26 cellular contexts compared by ENCODE assay signal in genomic region chr15:70342554-70343548, GRCh38.
A peak's percentile ranks its signal among the peaks of the same experiment; 100 is the strongest.
DNase-seq lines count a peak whose midpoint lies in the region; ATAC-seq and TF ChIP-seq lines count a peak whose summit lies in the region.
"Had no signal": no experiment of that assay in that cellular context is flagged by ENCODE, and none has a peak within 500 bp of the region (broad histone marks: within the 10 kb centered on the region; RNA-seq: fewer than 3 reads in every experiment).

No MANE protein-coding gene starts in this region.

- peaks cover 1% of the 10 kb centered on the region for H3K4me1 Mint-ChIP-seq in osteocyte (ENCODE audit: unreplicated experiment)
- H3K4me1 Mint-ChIP-seq: activated naive CD8-positive, alpha-beta T cell treated with anti-CD3 and anti-CD28 coated beads for 36 hours; T-helper 17 cell had no signal

- TF ChIP-seq CTCF in coronary artery (IDR thresholded peaks at IDR 0.05) (no peak), osteocyte (IDR thresholded peaks at IDR 0.05) (no peak)

- no peaks in the 10 kb centered on the region for H3K9me3 ChIP-seq in MG63
- H3K9me3 ChIP-seq: ascending aorta, esophagus muscularis mucosa, HAP-1, heart right ventricle, transverse colon had no signal

- no peak overlapping the region for H3K4me3 Mint-ChIP-seq in osteocyte (ENCODE audit: unreplicated experiment)
- H3K4me3 Mint-ChIP-seq: activated CD4-positive, alpha-beta memory T cell treated with anti-CD3 and anti-CD28 coated beads for 36 hours; activated naive CD8-positive, alpha-beta T cell treated with anti-CD3 and anti-CD28 coated beads for 36 hours; natural killer cell treated with Interleukin-12 subunit alpha and Interleukin-12 subunit beta and Interleukin-15 and Interleukin-18, amount 100 ng/mL, for 72 hours; T-helper 17 cell had no signal

- H3K4me3 ChIP-seq in coronary artery = no peak overlapping the region
- H3K4me3 ChIP-seq in MG63 = no peak overlapping the region
- H3K4me3 ChIP-seq: ascending aorta, cardiac muscle cell, esophagus muscularis mucosa, HAP-1, heart right ventricle, smooth muscle cell, transverse colon had no signal

- H3K9me3 Mint-ChIP-seq in osteocyte (ENCODE audit: unreplicated experiment) = no peaks in the 10 kb centered on the region
- H3K9me3 Mint-ChIP-seq: activated CD4-positive, alpha-beta memory T cell treated with anti-CD3 and anti-CD28 coated beads for 36 hours; activated naive CD8-positive, alpha-beta T cell treated with anti-CD3 and anti-CD28 coated beads for 36 hours; natural killer cell treated with Interleukin-12 subunit alpha and Interleukin-12 subunit beta and Interleukin-15 and Interleukin-18, amount 100 ng/mL, for 72 hours had no signal

- no peaks in the 10 kb centered on the region for H3K27me3 ChIP-seq in MG63
- H3K27me3 ChIP-seq: ascending aorta, esophagus muscularis mucosa, transverse colon had no signal

- no peak overlapping the region for H3K27ac ChIP-seq in coronary artery
- H3K27ac ChIP-seq: ascending aorta, C4-2B, cardiac muscle cell, esophagus muscularis mucosa, heart right ventricle, transverse colon had no signal

- no peaks in the 10 kb centered on the region for H3K36me3 ChIP-seq in MG63
- H3K36me3 ChIP-seq: ascending aorta, cardiac muscle cell, esophagus muscularis mucosa, HAP-1, heart right ventricle, transverse colon had no signal

- H3K27me3 Mint-ChIP-seq in osteocyte (ENCODE audit: unreplicated experiment) = peaks cover 45% of the 10 kb centered on the region
- H3K27me3 Mint-ChIP-seq: activated CD4-positive, alpha-beta memory T cell treated with anti-CD3 and anti-CD28 coated beads for 36 hours; activated naive CD8-positive, alpha-beta T cell treated with anti-CD3 and anti-CD28 coated beads for 36 hours; T-helper 17 cell had no signal

- H3K36me3 Mint-ChIP-seq in osteocyte (ENCODE audit: unreplicated experiment) = no peaks in the 10 kb centered on the region
- H3K36me3 Mint-ChIP-seq: activated CD4-positive, alpha-beta memory T cell treated with anti-CD3 and anti-CD28 coated beads for 36 hours; activated naive CD8-positive, alpha-beta T cell treated with anti-CD3 and anti-CD28 coated beads for 36 hours; natural killer cell treated with Interleukin-12 subunit alpha and Interleukin-12 subunit beta and Interleukin-15 and Interleukin-18, amount 100 ng/mL, for 72 hours had no signal

- peak; percentile 25 for DNase-seq in COLO668 (lab: John Stamatoyannopoulos, UW; ENCODE audit: unreplicated experiment)
- DNase-seq in NCI-H146 (lab: John Stamatoyannopoulos, UW) = peak; percentile 17
- DNase-seq in coronary artery (ENCODE audit: low spot score) = peak; percentile 66
- peak; percentile 68 for DNase-seq in osteocyte (ENCODE audit: extremely low spot score, unreplicated experiment)
- DNase-seq in A172 (ENCODE audit: low spot score) = no peak
- no peak for DNase-seq in MG63
- DNase-seq: activated CD4-positive, alpha-beta memory T cell treated with anti-CD3 and anti-CD28 coated beads for 36 hours; activated CD4-positive, CD25-positive, alpha-beta regulatory T cell treated with anti-CD3 and anti-CD28 coated beads, Interleukin-2, amount 50 U/mL, for 72 hours; activated effector memory CD4-positive, alpha-beta T cell treated with anti-CD3 and anti-CD28 coated beads, Interleukin-2, amount 50 U/mL, for 16 hours; activated naive CD8-positive, alpha-beta T cell treated with anti-CD3 and anti-CD28 coated beads for 36 hours; Calu3; foreskin melanocyte; heart right ventricle; KG1; NCI-H1694; stimulated activated CD4-positive, alpha-beta T cell treated with anti-CD3 and anti-CD28 coated beads, Interleukin-1b, Interleukin-23, amount 100 ng/mL, for 48 hours; T-helper 17 cell; transverse colon had no signal

- ATAC-seq in HG02884 (IDR thresholded peaks at IDR 0.05; ENCODE audit: unreplicated experiment) = no peak
- ATAC-seq: heart right ventricle; natural killer cell treated with Interleukin-12 subunit alpha and Interleukin-12 subunit beta and Interleukin-15 and Interleukin-18, amount 100 ng/mL, for 72 hours; T-helper 17 cell had no signal

- no peak overlapping the region for H3K27ac Mint-ChIP-seq in osteocyte (ENCODE audit: unreplicated experiment)
- H3K27ac Mint-ChIP-seq: activated CD4-positive, alpha-beta memory T cell treated with anti-CD3 and anti-CD28 coated beads for 36 hours; activated naive CD8-positive, alpha-beta T cell treated with anti-CD3 and anti-CD28 coated beads for 36 hours; natural killer cell treated with Interleukin-12 subunit alpha and Interleukin-12 subunit beta and Interleukin-15 and Interleukin-18, amount 100 ng/mL, for 72 hours; T-helper 17 cell had no signal

Comparison
In these comparisons a context has a peak if more than half of its experiments do, and no peak if none do; other contexts are left out.
1. DNase-seq: peak in COLO668 (single experiment), NCI-H146 (single experiment), coronary artery (single experiment) and osteocyte (single experiment); none in A172 (single experiment) and MG63 (single experiment).